Comparison of ENCODE assay signal across 1 cellular context in the genomic region with DNA sequence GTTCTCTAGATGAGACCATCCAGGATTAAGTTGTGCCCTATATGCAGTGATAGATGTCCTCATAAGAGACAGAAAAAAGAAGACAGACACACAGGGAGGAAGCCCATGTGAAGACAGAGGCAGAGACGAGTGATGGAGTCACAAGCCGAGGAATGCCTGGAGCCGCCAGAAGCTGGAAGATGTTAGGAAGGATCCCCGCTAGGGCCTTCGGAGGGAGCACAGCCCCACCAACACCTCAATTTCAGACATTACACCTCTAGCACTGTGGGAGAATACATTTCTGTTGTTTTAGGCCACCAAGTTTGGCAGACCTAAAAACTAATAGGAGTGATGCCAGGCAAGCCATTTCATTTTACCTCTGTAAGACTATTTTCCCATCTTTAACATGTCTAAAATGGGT.
TF ChIP-seq lines count a peak whose summit lies in the region.

No MANE protein-coding gene starts in this region.

TF ChIP-seq in H1, 55 proteins besides CTCF, POLR2A, EP300 and RAD21:
- TF ChIP-seq BRCA1 (IDR thresholded peaks at IDR 0.05; ENCODE audit: low read depth, low read length) (no peak), SP4 (IDR thresholded peaks at IDR 0.05; ENCODE audit: low read length) (no peak), CTBP2 (IDR thresholded peaks at IDR 0.05; ENCODE audit: borderline replicate concordance, insufficient read depth, insufficient read length, low read length) (no peak), RFX5 (IDR thresholded peaks at IDR 0.05; ENCODE audit: borderline replicate concordance, low read depth, low read length) (no peak), TCF12 (IDR thresholded peaks at IDR 0.05; ENCODE audit: low read depth, low read length) (no peak), SRF (IDR thresholded peaks at IDR 0.05; ENCODE audit: low read depth, low read length) (no peak), KDM5A (IDR thresholded peaks at IDR 0.05; ENCODE audit: low read length) (no peak), RXRA (IDR thresholded peaks at IDR 0.05; ENCODE audit: insufficient read depth, low read depth, low read length) (no peak), KDM1A (IDR thresholded peaks at IDR 0.05; ENCODE audit: borderline replicate concordance, low read length) (no peak), RNF2 (IDR thresholded peaks at IDR 0.05; ENCODE audit: borderline replicate concordance, low read depth, low read length, missing control alignments, poor library complexity, severe bottlenecking) (no peak), ZNF274 (IDR thresholded peaks at IDR 0.05; ENCODE audit: borderline replicate concordance, extremely low read depth, low read length) (no peak), NANOG (IDR thresholded peaks at IDR 0.05; ENCODE audit: insufficient read depth, low read depth, low read length, poor library complexity, severe bottlenecking) (no peak), NRF1 (IDR thresholded peaks at IDR 0.05; ENCODE audit: low read depth, low read length) (no peak), ASH2L (IDR thresholded peaks at IDR 0.05; ENCODE audit: low read length) (no peak), TEAD4 (IDR thresholded peaks at IDR 0.05; ENCODE audit: low read depth, low read length) (no peak), CBX8 (IDR thresholded peaks at IDR 0.05; ENCODE audit: borderline replicate concordance, low read depth, low read length) (no peak)
- TF ChIP-seq, protein P1, sequence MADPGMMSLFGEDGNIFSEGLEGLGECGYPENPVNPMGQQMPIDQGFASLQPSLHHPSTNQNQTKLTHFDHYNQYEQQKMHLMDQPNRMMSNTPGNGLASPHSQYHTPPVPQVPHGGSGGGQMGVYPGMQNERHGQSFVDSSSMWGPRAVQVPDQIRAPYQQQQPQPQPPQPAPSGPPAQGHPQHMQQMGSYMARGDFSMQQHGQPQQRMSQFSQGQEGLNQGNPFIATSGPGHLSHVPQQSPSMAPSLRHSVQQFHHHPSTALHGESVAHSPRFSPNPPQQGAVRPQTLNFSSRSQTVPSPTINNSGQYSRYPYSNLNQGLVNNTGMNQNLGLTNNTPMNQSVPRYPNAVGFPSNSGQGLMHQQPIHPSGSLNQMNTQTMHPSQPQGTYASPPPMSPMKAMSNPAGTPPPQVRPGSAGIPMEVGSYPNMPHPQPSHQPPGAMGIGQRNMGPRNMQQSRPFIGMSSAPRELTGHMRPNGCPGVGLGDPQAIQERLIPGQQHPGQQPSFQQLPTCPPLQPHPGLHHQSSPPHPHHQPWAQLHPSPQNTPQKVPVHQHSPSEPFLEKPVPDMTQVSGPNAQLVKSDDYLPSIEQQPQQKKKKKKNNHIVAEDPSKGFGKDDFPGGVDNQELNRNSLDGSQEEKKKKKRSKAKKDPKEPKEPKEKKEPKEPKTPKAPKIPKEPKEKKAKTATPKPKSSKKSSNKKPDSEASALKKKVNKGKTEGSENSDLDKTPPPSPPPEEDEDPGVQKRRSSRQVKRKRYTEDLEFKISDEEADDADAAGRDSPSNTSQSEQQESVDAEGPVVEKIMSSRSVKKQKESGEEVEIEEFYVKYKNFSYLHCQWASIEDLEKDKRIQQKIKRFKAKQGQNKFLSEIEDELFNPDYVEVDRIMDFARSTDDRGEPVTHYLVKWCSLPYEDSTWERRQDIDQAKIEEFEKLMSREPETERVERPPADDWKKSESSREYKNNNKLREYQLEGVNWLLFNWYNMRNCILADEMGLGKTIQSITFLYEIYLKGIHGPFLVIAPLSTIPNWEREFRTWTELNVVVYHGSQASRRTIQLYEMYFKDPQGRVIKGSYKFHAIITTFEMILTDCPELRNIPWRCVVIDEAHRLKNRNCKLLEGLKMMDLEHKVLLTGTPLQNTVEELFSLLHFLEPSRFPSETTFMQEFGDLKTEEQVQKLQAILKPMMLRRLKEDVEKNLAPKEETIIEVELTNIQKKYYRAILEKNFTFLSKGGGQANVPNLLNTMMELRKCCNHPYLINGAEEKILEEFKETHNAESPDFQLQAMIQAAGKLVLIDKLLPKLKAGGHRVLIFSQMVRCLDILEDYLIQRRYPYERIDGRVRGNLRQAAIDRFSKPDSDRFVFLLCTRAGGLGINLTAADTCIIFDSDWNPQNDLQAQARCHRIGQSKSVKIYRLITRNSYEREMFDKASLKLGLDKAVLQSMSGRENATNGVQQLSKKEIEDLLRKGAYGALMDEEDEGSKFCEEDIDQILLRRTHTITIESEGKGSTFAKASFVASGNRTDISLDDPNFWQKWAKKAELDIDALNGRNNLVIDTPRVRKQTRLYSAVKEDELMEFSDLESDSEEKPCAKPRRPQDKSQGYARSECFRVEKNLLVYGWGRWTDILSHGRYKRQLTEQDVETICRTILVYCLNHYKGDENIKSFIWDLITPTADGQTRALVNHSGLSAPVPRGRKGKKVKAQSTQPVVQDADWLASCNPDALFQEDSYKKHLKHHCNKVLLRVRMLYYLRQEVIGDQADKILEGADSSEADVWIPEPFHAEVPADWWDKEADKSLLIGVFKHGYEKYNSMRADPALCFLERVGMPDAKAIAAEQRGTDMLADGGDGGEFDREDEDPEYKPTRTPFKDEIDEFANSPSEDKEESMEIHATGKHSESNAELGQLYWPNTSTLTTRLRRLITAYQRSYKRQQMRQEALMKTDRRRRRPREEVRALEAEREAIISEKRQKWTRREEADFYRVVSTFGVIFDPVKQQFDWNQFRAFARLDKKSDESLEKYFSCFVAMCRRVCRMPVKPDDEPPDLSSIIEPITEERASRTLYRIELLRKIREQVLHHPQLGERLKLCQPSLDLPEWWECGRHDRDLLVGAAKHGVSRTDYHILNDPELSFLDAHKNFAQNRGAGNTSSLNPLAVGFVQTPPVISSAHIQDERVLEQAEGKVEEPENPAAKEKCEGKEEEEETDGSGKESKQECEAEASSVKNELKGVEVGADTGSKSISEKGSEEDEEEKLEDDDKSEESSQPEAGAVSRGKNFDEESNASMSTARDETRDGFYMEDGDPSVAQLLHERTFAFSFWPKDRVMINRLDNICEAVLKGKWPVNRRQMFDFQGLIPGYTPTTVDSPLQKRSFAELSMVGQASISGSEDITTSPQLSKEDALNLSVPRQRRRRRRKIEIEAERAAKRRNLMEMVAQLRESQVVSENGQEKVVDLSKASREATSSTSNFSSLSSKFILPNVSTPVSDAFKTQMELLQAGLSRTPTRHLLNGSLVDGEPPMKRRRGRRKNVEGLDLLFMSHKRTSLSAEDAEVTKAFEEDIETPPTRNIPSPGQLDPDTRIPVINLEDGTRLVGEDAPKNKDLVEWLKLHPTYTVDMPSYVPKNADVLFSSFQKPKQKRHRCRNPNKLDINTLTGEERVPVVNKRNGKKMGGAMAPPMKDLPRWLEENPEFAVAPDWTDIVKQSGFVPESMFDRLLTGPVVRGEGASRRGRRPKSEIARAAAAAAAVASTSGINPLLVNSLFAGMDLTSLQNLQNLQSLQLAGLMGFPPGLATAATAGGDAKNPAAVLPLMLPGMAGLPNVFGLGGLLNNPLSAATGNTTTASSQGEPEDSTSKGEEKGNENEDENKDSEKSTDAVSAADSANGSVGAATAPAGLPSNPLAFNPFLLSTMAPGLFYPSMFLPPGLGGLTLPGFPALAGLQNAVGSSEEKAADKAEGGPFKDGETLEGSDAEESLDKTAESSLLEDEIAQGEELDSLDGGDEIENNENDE (IDR thresholded peaks at IDR 0.05; ENCODE audit: insufficient replicate concordance, low read length), result no peak
- TF ChIP-seq, protein P2, sequence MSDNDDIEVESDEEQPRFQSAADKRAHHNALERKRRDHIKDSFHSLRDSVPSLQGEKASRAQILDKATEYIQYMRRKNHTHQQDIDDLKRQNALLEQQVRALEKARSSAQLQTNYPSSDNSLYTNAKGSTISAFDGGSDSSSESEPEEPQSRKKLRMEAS (IDR thresholded peaks at IDR 0.05), result no peak
